Comparison of ENCODE assay signal across 23 cellular contexts in the genomic region with DNA sequence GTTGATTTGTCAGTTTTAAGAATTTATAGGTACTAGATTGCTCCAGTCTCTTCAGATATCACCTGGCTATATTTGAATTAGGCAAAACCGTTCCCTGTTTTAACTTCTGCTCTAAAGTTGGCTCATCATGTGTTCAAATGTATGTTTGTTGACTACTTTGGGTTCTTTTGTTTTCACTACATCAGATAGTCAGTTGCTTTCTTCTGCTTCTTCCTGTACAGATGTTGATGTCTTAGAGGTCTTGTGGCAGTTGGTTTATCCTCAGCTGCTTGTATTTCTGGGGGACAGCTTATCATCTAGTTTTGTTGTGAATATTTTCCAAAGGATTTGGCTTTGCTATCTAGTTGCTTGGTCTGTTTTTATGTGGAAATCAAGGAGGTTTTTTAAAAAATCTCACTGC.
"Had no signal": no experiment of that assay in that cellular context is flagged by ENCODE, and none has a peak within 500 bp of the region (broad histone marks: within the 10 kb centered on the region; RNA-seq: fewer than 3 reads in every experiment).

No MANE protein-coding gene starts in this region.

- DNase-seq: activated CD4-positive, alpha-beta T cell treated with anti-CD3 and anti-CD28 coated beads for 48 hours; activated CD4-positive, alpha-beta T cell treated with anti-CD3 and anti-CD28 coated beads, Interleukin-2, amount 50 U/mL, for 48 hours; activated CD8-positive, alpha-beta memory T cell treated with anti-CD3 and anti-CD28 coated beads for 24 hours; colonic mucosa; effector memory CD4-positive, alpha-beta T cell; erythroblast; gastrocnemius medialis; glutamatergic neuron; left cardiac atrium; left ventricle myocardium superior; naive B cell; nucleus accumbens; pancreas; retina; small intestine; stimulated activated CD4-positive, alpha-beta T cell treated with anti-CD3 and anti-CD28 coated beads, Interleukin-4, amount 100 ng/mL, for 24 hours; T1000; uterus; WERI-Rb-1 had no signal

- H3K27ac ChIP-seq: colonic mucosa, gastrocnemius medialis, pancreas, prostate gland, thoracic aorta, uterus, WERI-Rb-1 had no signal

- H3K4me3 ChIP-seq: colonic mucosa, gastrocnemius medialis, pancreas, prostate gland, thoracic aorta, uterus had no signal

- FAIRE-seq: bronchial epithelial cell, keratinocyte, pancreas, small intestine had no signal

- H3K27me3 ChIP-seq: colonic mucosa, gastrocnemius medialis, pancreas, uterus had no signal

- H3K4me1 ChIP-seq: colonic mucosa, pancreas, prostate gland, uterus had no signal

- H3K9me3 ChIP-seq: colonic mucosa, gastrocnemius medialis, pancreas, prostate gland, thoracic aorta, uterus had no signal

- H3K36me3 ChIP-seq: colonic mucosa, gastrocnemius medialis, pancreas, prostate gland, thoracic aorta, uterus, WERI-Rb-1 had no signal
